1 cellular context compared by ENCODE assay signal in genomic region chr11:32643526-32643925, GRCh38.
TF ChIP-seq lines count a peak whose summit lies in the region.

No MANE protein-coding gene starts in this region.

TF ChIP-seq in SK-N-SH treated with all-trans-retinoic acid at 6 μM for 48 hours, 23 proteins besides CTCF, POLR2A, EP300 and RAD21 (continued from another document):
- no peak for TF ChIP-seq TSHZ2 (CRISPR knock-in tag; IDR thresholded peaks at IDR 0.05)
- no peak for TF ChIP-seq CSRNP3 (CRISPR knock-in tag; IDR thresholded peaks at IDR 0.05)
- no peak for TF ChIP-seq ESRRG (CRISPR knock-in tag; IDR thresholded peaks at IDR 0.05)
- no peak for TF ChIP-seq TOX (CRISPR knock-in tag; IDR thresholded peaks at IDR 0.05; ENCODE audit: borderline replicate concordance)
- no peak for TF ChIP-seq ZFP3 (CRISPR knock-in tag; IDR thresholded peaks at IDR 0.05)
TF ChIP-seq in SK-N-SH treated with all-trans-retinoic acid at 6 μM for 48 hours: peak in this region for 0.
